ENCODE assay signal across 24 cellular contexts in genomic region chrX:43870758-43871419, GRCh38. TPM values are rescaled to one million over a fixed set of nuclear protein-coding genes. Genes with fewer than 3 reads are reported as not detected.
DNase-seq lines count a peak whose midpoint lies in the region; ATAC-seq and TF ChIP-seq lines count a peak whose summit lies in the region.
"Had no signal": no experiment of that assay in that cellular context is flagged by ENCODE, and none has a peak within 500 bp of the region (broad histone marks: within the 10 kb centered on the region; RNA-seq: fewer than 3 reads in every experiment).

No MANE protein-coding gene starts in this region.

- no peak for TF ChIP-seq CTCF in right atrium auricular region (IDR thresholded peaks at IDR 0.05)
- no peak for TF ChIP-seq CTCF in adrenal gland (IDR thresholded peaks at IDR 0.05)

- WGBS in adrenal gland, 4 donors, result 67 to 83% (median 79%) methylated on average over 3 of the region's 3 CpGs

- no peaks in the 10 kb centered on the region for H3K27me3 ChIP-seq in right atrium auricular region
- H3K27me3 ChIP-seq in adrenal gland, result no peaks in the 10 kb centered on the region
- H3K27me3 ChIP-seq: upper lobe of left lung had no signal

- H3K4me3 ChIP-seq in right atrium auricular region, result no peak overlapping the region
- no peak overlapping the region for H3K4me3 ChIP-seq in adrenal gland
- H3K4me3 ChIP-seq: pancreas, PC-9, upper lobe of left lung had no signal

- DNase-seq in Right ventricle myocardium inferior (ENCODE audit: missing footprints) (no peak), right atrium auricular region (ENCODE audit: low spot score) (no peak), adrenal gland (peak in 4 of 7 donors; percentile 24 to 53 (median 31)), left kidney (ENCODE audit: low read depth, low spot score) (peak; percentile 8), SHP77 treated with DMSO at 0.1 percent for 48 hours (lab: John Stamatoyannopoulos, UW) (no peak), NCI-H2107 (lab: John Stamatoyannopoulos, UW) (no peak)
- DNase-seq: activated CD4-positive, alpha-beta T cell treated with anti-CD3 and anti-CD28 coated beads, Interleukin-2, amount 10 ng/mL, durations not matched to agents 7 days and 5 days; activated naive CD4-positive, alpha-beta T cell treated with anti-CD3 and anti-CD28 coated beads for 36 hours; amygdala; Kasumi-1; kidney; NCI-H774; pancreas; PC-9; SIG-M5; stimulated activated CD4-positive, alpha-beta T cell treated with anti-CD3 and anti-CD28 coated beads, Interleukin-4, amount 100 ng/mL, for 24 hours; T-helper 9 cell; upper lobe of left lung had no signal

- TF ChIP-seq POLR2A in adrenal gland (IDR thresholded peaks at IDR 0.05), result no peak

- no peaks in the 10 kb centered on the region for H3K4me1 ChIP-seq in right atrium auricular region
- no peaks in the 10 kb centered on the region for H3K4me1 ChIP-seq in adrenal gland (replicated peaks in 1 of 2)
- H3K4me1 ChIP-seq: pancreas, upper lobe of left lung had no signal

- peak; percentile 73 for ATAC-seq in Right ventricle myocardium inferior
- ATAC-seq in GM18867 (IDR thresholded peaks at IDR 0.05; ENCODE audit: unreplicated experiment), result no peak
- ATAC-seq: pancreas; sciatic nerve; stimulated activated effector memory CD8-positive, alpha-beta T cell treated with anti-CD3 and anti-CD28 coated beads, Interleukin-12 subunit alpha, Interleukin-12 subunit beta, amount 100 ng/mL, for 72 hours had no signal

- no peaks in the 10 kb centered on the region for H3K36me3 ChIP-seq in right atrium auricular region
- no peaks in the 10 kb centered on the region for H3K36me3 ChIP-seq in adrenal gland (replicated peaks in 1 of 2)
- H3K36me3 ChIP-seq: pancreas, upper lobe of left lung had no signal

- H3K9me3 ChIP-seq in right atrium auricular region (peaks cover 0 to 12% of the 10 kb centered on the region in 2 donors), adrenal gland (replicated peaks in 1 of 3) (no peaks in the 10 kb centered on the region)
- H3K9me3 ChIP-seq: pancreas, upper lobe of left lung had no signal

- H3K27ac ChIP-seq in right atrium auricular region (peak overlapping the region in 1 of 2 donors; percentile 45), adrenal gland (no peak overlapping the region)
- H3K27ac ChIP-seq: HL-60, pancreas, PC-9, upper lobe of left lung, VCaP had no signal

- intact Hi-C loops in Right ventricle myocardium inferior (cut with DNase I) (no loop called here), adrenal gland (cut with DNase I) (no loop called here)

RNA-seq across cellular contexts. Expression of gene MAOB, which starts 11.4 kb away (rescaled TPM):
- total RNA-seq in Right ventricle myocardium inferior (126 TPM), right atrium auricular region (10 to 100 TPM; 21.0 to 64.3 TPM), adrenal gland (10 to 100 TPM; 27.9 to 90.0 (median 49.2) TPM)
- 10 to 100 TPM; 16.5 to 49.4 (median 27.6) TPM for polyA plus RNA-seq in adrenal gland
- total RNA-seq: activated CD4-positive, alpha-beta T cell treated with anti-CD3 and anti-CD28 coated beads, Interleukin-2, amount 10 ng/mL, durations not matched to agents 7 days and 5 days; activated naive CD4-positive, alpha-beta T cell treated with anti-CD3 and anti-CD28 coated beads for 36 hours had no signal
- polyA plus RNA-seq: CD14-positive monocyte had no signal

Comparison
In these comparisons a context has a peak if more than half of its experiments do, and no peak if none do; other contexts are left out.
1. DNase-seq: peak in adrenal gland (4 of 7) and left kidney (single experiment); none in Right ventricle myocardium inferior (single experiment), right atrium auricular region (single experiment), SHP77 treated with DMSO at 0.1 percent for 48 hours (single experiment) and NCI-H2107 (single experiment).